8 cellular contexts compared by ENCODE assay signal in the genomic region with DNA sequence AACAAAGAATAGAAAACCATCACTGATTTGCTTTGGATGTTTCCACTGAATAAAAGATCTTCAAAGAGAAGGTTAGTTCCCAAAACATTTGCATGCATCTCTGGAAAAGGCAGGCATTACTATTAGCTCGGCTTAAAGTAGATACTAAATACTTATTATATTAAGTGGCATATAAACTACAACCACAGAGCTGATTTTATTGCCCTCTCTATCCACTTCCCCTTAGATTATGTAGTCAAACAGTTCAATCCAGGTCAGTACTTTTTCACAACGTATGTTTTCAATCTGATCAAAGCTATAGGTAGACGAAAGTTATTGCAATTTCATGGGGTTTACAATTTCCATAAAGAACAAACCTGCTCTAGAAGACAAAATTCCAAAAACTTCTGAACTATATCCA. TPM values are rescaled to one million over a fixed set of nuclear protein-coding genes. Genes with fewer than 3 reads are reported as not detected.
A peak's percentile ranks its signal among the peaks of the same experiment; 100 is the strongest.
DNase-seq lines count a peak whose midpoint lies in the region; ATAC-seq and TF ChIP-seq lines count a peak whose summit lies in the region.

No MANE protein-coding gene starts in this region.

- ATAC-seq in body of pancreas (no peak), HG03457 (IDR thresholded peaks at IDR 0.05; ENCODE audit: unreplicated experiment) (no peak)

- no peaks in the 10 kb centered on the region for H3K27me3 ChIP-seq in body of pancreas

- H3K9me3 Mint-ChIP-seq in IgD-negative memory B cell = no peaks in the 10 kb centered on the region

- peaks cover 0 to 5% of the 10 kb centered on the region in 2 donors for H3K36me3 ChIP-seq in body of pancreas (replicated peaks in 1 of 2; ENCODE audit: insufficient read depth in 1 of 2, low read depth in 2 of 2)

- peaks cover 10% of the 10 kb centered on the region for H3K36me3 Mint-ChIP-seq in IgD-negative memory B cell

- DNase-seq in AG10803 (ENCODE audit: low read depth) (no peak), body of pancreas (no peak), midbrain (lab: John Stamatoyannopoulos, UW) (peak; percentile 10), AG08395 (ENCODE audit: low spot score) (no peak), globus pallidus (ENCODE audit: low spot score) (no peak), NCI-H1436 (lab: John Stamatoyannopoulos, UW) (no peak)

- peaks cover 20% of the 10 kb centered on the region for H3K4me1 ChIP-seq in body of pancreas

- peak overlapping the region in 3 of 4 donors; percentile 91 to 99 (median 97) for H3K27ac ChIP-seq in body of pancreas

- no peak for TF ChIP-seq POLR2A in body of pancreas (IDR thresholded peaks at IDR 0.05)

- TF ChIP-seq CTCF in AG10803 (conservative IDR thresholded peaks at IDR 0.05; ENCODE audit: low read length) (no peak), body of pancreas (IDR thresholded peaks at IDR 0.05) (no peak)

- peaks cover 23 to 26% (median 24%) of the 10 kb centered on the region in 3 donors for H3K4me1 Mint-ChIP-seq in IgD-negative memory B cell

- peak overlapping the region; percentile 10 to 95 (median 18) for H3K27ac Mint-ChIP-seq in IgD-negative memory B cell

- no peaks in the 10 kb centered on the region for H3K27me3 Mint-ChIP-seq in IgD-negative memory B cell

- peak overlapping the region; percentile 56 to 95 (median 84) for H3K4me3 Mint-ChIP-seq in IgD-negative memory B cell

- intact Hi-C loops in body of pancreas (cut with DNase I) = no loop called here

- peak overlapping the region; percentile 70 for H3K4me3 ChIP-seq in AG10803 (ENCODE audit: low read length)
- H3K4me3 ChIP-seq in body of pancreas = peak overlapping the region in 1 of 2 donors; percentile 86

- H3K9me3 ChIP-seq in body of pancreas = no peaks in the 10 kb centered on the region

- 6 to 21% methylated on average over 3 of the region's 3 CpGs for WGBS in body of pancreas, 2 donors

RNA-seq across cellular contexts. Expression of a gene that starts 1.3 kb away (rescaled TPM):
- polyA plus RNA-seq in IgD-negative memory B cell = 8.7 TPM
- 10 to 100 TPM; 12.5 to 14.8 TPM for total RNA-seq in body of pancreas

RNA-seq across cellular contexts. Expression of a gene that starts 54.8 kb away (rescaled TPM):
- polyA plus RNA-seq in IgD-negative memory B cell = 9.0 TPM
- 1 to 10 TPM; 5.7 to 7.9 TPM for total RNA-seq in body of pancreas
